In the genomic region with DNA sequence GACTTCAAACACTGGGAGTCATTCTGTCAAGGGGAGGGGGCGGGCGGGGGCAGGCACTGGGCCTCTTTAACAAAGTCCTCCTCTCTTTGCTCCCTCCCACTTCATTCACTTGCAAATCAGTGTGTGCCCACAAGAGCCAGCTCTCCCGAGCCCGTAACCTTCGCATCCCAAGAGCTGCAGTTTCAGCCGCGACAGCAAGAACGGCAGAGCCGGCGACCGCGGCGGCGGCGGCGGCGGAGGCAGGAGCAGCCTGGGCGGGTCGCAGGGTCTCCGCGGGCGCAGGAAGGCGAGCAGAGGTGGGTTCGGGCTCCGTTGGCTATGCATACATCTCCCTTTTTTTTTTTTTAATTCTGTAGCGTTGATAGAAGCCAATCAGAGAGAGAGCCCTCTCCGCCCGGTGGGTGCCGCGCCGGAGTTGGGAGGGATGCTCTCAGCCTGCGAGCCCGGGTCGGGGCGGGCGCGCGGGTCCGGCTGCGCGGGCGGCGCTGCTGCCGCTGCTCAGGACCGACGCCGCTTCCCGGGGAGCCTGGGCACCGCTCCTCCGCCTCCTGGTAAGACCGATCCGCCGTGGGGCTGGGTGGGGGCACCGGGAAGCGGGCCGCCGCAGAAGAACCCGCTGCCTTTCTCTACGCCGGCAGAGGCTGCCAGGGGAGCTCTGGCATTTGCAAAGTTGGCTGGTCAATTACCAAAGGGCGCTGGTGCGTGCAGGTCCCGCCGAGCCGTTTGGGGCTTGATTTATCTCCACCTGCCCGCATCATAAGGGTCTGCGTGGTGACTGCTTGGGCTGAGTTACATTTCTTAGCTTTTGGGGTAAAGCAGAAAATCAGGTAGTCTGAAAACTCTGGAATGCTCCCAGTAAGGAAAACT, we compare ENCODE assay signal across 1 cellular context.
A peak's percentile ranks its signal among the peaks of the same experiment; 100 is the strongest.
TF ChIP-seq lines count a peak whose summit lies in the region.

A gene (plus strand): TSS at position 96 of the 867 bp plus-strand sequence. CDS start 73,788 bp downstream, outside the sequence.

TF ChIP-seq in WTC11, 78 proteins besides CTCF, POLR2A, EP300 and RAD21 (continued from another document):
- TF ChIP-seq RELA (CRISPR knock-in tag; IDR thresholded peaks at IDR 0.05; ENCODE audit: borderline replicate concordance) (peak; percentile 36; the same call in 1 of the 2 replicates), NFATC4 (CRISPR knock-in tag; IDR thresholded peaks at IDR 0.05) (no peak), CREM (CRISPR knock-in tag; IDR thresholded peaks at IDR 0.05) (0 out of 2 replicates have a peak, but pooled peaks have one; percentile 31), EMX1 (CRISPR knock-in tag; IDR thresholded peaks at IDR 0.05) (no peak)
- TF ChIP-seq, protein P1, sequence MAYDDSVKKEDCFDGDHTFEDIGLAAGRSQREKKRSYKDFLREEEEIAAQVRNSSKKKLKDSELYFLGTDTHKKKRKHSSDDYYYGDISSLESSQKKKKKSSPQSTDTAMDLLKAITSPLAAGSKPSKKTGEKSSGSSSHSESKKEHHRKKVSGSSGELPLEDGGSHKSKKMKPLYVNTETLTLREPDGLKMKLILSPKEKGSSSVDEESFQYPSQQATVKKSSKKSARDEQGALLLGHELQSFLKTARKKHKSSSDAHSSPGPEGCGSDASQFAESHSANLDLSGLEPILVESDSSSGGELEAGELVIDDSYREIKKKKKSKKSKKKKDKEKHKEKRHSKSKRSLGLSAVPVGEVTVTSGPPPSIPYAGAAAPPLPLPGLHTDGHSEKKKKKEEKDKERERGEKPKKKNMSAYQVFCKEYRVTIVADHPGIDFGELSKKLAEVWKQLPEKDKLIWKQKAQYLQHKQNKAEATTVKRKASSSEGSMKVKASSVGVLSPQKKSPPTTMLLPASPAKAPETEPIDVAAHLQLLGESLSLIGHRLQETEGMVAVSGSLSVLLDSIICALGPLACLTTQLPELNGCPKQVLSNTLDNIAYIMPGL (CRISPR knock-in tag; IDR thresholded peaks at IDR 0.05), result peak; percentile 78
- TF ChIP-seq, protein P2, sequence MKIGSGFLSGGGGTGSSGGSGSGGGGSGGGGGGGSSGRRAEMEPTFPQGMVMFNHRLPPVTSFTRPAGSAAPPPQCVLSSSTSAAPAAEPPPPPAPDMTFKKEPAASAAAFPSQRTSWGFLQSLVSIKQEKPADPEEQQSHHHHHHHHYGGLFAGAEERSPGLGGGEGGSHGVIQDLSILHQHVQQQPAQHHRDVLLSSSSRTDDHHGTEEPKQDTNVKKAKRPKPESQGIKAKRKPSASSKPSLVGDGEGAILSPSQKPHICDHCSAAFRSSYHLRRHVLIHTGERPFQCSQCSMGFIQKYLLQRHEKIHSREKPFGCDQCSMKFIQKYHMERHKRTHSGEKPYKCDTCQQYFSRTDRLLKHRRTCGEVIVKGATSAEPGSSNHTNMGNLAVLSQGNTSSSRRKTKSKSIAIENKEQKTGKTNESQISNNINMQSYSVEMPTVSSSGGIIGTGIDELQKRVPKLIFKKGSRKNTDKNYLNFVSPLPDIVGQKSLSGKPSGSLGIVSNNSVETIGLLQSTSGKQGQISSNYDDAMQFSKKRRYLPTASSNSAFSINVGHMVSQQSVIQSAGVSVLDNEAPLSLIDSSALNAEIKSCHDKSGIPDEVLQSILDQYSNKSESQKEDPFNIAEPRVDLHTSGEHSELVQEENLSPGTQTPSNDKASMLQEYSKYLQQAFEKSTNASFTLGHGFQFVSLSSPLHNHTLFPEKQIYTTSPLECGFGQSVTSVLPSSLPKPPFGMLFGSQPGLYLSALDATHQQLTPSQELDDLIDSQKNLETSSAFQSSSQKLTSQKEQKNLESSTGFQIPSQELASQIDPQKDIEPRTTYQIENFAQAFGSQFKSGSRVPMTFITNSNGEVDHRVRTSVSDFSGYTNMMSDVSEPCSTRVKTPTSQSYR (CRISPR knock-in tag; IDR thresholded peaks at IDR 0.05), result no peak
- TF ChIP-seq, protein P3, sequence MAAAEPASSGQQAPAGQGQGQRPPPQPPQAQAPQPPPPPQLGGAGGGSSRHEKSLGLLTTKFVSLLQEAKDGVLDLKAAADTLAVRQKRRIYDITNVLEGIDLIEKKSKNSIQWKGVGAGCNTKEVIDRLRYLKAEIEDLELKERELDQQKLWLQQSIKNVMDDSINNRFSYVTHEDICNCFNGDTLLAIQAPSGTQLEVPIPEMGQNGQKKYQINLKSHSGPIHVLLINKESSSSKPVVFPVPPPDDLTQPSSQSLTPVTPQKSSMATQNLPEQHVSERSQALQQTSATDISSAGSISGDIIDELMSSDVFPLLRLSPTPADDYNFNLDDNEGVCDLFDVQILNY (CRISPR knock-in tag; IDR thresholded peaks at IDR 0.05), result 0 out of 2 replicates have a peak, but pooled peaks have one; percentile 27
